In the genomic region with DNA sequence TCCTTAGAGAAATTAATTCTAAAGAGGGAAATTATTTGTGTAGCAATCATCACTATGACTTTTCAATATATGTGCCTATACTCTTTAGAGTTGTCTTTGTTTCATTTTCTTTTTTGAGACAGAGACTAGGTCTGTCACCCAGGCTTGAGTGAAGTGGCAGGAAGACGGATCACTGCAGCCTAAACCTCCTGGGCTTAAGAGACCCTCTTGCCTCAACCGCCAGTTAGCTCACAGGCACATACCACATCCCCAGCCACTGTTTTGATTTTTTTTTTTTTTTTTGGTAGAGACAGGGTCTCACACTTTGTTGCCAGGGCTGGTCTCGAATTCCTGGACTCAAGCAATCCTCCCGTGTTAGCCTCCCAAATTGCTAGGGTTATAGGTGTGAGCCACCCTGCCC, we compare ENCODE assay signal across 1 cellular context.
TF ChIP-seq lines count a peak whose summit lies in the region.

No MANE protein-coding gene starts in this region.

TF ChIP-seq in GM12878, 131 proteins besides CTCF, POLR2A, EP300 and RAD21:
- TF ChIP-seq CBX5 (IDR thresholded peaks at IDR 0.05; ENCODE audit: low read depth), result no peak
- TF ChIP-seq, protein P1, sequence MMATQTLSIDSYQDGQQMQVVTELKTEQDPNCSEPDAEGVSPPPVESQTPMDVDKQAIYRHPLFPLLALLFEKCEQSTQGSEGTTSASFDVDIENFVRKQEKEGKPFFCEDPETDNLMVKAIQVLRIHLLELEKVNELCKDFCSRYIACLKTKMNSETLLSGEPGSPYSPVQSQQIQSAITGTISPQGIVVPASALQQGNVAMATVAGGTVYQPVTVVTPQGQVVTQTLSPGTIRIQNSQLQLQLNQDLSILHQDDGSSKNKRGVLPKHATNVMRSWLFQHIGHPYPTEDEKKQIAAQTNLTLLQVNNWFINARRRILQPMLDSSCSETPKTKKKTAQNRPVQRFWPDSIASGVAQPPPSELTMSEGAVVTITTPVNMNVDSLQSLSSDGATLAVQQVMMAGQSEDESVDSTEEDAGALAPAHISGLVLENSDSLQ (IDR thresholded peaks at IDR 0.05), result peak; percentile 81
- no peak for TF ChIP-seq IKZF1 (conservative IDR thresholded peaks at IDR 0.05)
- TF ChIP-seq, protein P2, sequence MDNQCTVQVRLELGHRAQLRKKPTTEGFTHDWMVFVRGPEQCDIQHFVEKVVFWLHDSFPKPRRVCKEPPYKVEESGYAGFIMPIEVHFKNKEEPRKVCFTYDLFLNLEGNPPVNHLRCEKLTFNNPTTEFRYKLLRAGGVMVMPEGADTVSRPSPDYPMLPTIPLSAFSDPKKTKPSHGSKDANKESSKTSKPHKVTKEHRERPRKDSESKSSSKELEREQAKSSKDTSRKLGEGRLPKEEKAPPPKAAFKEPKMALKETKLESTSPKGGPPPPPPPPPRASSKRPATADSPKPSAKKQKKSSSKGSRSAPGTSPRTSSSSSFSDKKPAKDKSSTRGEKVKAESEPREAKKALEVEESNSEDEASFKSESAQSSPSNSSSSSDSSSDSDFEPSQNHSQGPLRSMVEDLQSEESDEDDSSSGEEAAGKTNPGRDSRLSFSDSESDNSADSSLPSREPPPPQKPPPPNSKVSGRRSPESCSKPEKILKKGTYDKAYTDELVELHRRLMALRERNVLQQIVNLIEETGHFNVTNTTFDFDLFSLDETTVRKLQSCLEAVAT (IDR thresholded peaks at IDR 0.05), result peak; percentile 77
- 0 out of 2 replicates have a peak, but pooled peaks have one; percentile 27 for TF ChIP-seq NBN (IDR thresholded peaks at IDR 0.05)
- TF ChIP-seq, protein P3, sequence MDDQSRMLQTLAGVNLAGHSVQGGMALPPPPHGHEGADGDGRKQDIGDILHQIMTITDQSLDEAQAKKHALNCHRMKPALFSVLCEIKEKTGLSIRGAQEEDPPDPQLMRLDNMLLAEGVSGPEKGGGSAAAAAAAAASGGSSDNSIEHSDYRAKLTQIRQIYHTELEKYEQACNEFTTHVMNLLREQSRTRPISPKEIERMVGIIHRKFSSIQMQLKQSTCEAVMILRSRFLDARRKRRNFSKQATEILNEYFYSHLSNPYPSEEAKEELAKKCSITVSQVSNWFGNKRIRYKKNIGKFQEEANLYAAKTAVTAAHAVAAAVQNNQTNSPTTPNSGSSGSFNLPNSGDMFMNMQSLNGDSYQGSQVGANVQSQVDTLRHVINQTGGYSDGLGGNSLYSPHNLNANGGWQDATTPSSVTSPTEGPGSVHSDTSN (IDR thresholded peaks at IDR 0.05; ENCODE audit: insufficient replicate concordance, low read depth, low read length), result peak; percentile 63
TF ChIP-seq in GM12878: peak in this region for 4.
